Comparison of ENCODE assay signal across 8 cellular contexts in genomic region chr9:89919171-89919681, GRCh38.
A peak's percentile ranks its signal among the peaks of the same experiment; 100 is the strongest.
DNase-seq lines count a peak whose midpoint lies in the region; ATAC-seq and TF ChIP-seq lines count a peak whose summit lies in the region.

No MANE protein-coding gene starts in this region.

- ATAC-seq in GM21381 (IDR thresholded peaks at IDR 0.05; ENCODE audit: unreplicated experiment), result no peak
- ATAC-seq in GM18517 (IDR thresholded peaks at IDR 0.05; ENCODE audit: unreplicated experiment), result no peak
- no peak for ATAC-seq in HG03196 (IDR thresholded peaks at IDR 0.05; ENCODE audit: unreplicated experiment)

- TF ChIP-seq POLR2A in testis (IDR thresholded peaks at IDR 0.05), result no peak

- H3K4me1 ChIP-seq in testis, result peaks cover 15% of the 10 kb centered on the region

- no peak overlapping the region for H3K4me3 ChIP-seq in testis

- H3K4me1 Mint-ChIP-seq in activated T-helper 1 cell treated with anti-CD3 and anti-CD28 coated beads, Interleukin-12 subunit alpha, Interleukin-12 subunit beta, Interleukin-2, Interleukin-4 antibody, amounts not matched to agents 30 ng/mL and 10 ng/mL and 1 ng/mL, durations not matched to agents 14 hours and 24 hours and 36 hours (ENCODE audit: low read depth), result peaks cover 51% of the 10 kb centered on the region

- H3K36me3 ChIP-seq in testis (ENCODE audit: low read depth, missing control alignments), result no peaks in the 10 kb centered on the region

- H3K27ac Mint-ChIP-seq in activated T-helper 1 cell treated with anti-CD3 and anti-CD28 coated beads, Interleukin-12 subunit alpha, Interleukin-12 subunit beta, Interleukin-2, Interleukin-4 antibody, amounts not matched to agents 30 ng/mL and 10 ng/mL and 1 ng/mL, durations not matched to agents 14 hours and 24 hours and 36 hours, result no peak overlapping the region

- WGBS in testis, 2 donors, result 70 to 79% methylated on average over 12 of the region's 12 CpGs

- no peaks in the 10 kb centered on the region for H3K36me3 Mint-ChIP-seq in activated T-helper 1 cell treated with anti-CD3 and anti-CD28 coated beads, Interleukin-12 subunit alpha, Interleukin-12 subunit beta, Interleukin-2, Interleukin-4 antibody, amounts not matched to agents 30 ng/mL and 10 ng/mL and 1 ng/mL, durations not matched to agents 14 hours and 24 hours and 36 hours (ENCODE audit: low read depth)

- TF ChIP-seq CTCF in GM13976 (IDR thresholded peaks at IDR 0.05; ENCODE audit: borderline replicate concordance, control extremely low read depth, extremely low read depth, insufficient read depth, missing control alignments) (peak; percentile 63), testis (IDR thresholded peaks at IDR 0.05) (peak in 2 of 3 experiments; percentile 9 to 13)

- intact Hi-C loops in activated T-helper 1 cell treated with anti-CD3 and anti-CD28 coated beads, Interleukin-12 subunit alpha, Interleukin-12 subunit beta, Interleukin-2, Interleukin-4 antibody, amounts not matched to agents 30 ng/mL and 10 ng/mL and 1 ng/mL, durations not matched to agents 14 hours and 24 hours and 36 hours (cut with micrococcal nuclease), result loop anchor here (1.0 kb wide), 2 partner anchors 183 to 316 kb away; no protein-coding TSS in a partner anchor
- intact Hi-C loops in testis (cut with DNase I; ENCODE audit: low total_unique reads), result no loop called here

- no peaks in the 10 kb centered on the region for H3K9me3 Mint-ChIP-seq in activated T-helper 1 cell treated with anti-CD3 and anti-CD28 coated beads, Interleukin-12 subunit alpha, Interleukin-12 subunit beta, Interleukin-2, Interleukin-4 antibody, amounts not matched to agents 30 ng/mL and 10 ng/mL and 1 ng/mL, durations not matched to agents 14 hours and 24 hours and 36 hours

- no peak overlapping the region for H3K27ac ChIP-seq in testis

- H3K9me3 ChIP-seq in testis, result no peaks in the 10 kb centered on the region

- in situ Hi-C loops in GM13976 (cut with MboI; ENCODE audit: low sequenced_read_pairs, unreplicated experiment), result loop anchor here (10.0 kb wide), 1 partner anchor 314 kb away; the partner anchor contains the start of gene GADD45G

- peak overlapping the region; percentile 16 for H3K4me3 Mint-ChIP-seq in activated T-helper 1 cell treated with anti-CD3 and anti-CD28 coated beads, Interleukin-12 subunit alpha, Interleukin-12 subunit beta, Interleukin-2, Interleukin-4 antibody, amounts not matched to agents 30 ng/mL and 10 ng/mL and 1 ng/mL, durations not matched to agents 14 hours and 24 hours and 36 hours

- DNase-seq in GM13976 (ENCODE audit: low spot score) (peak; percentile 78), NAMALWA (ENCODE audit: low spot score) (peak; percentile 46), kidney tubule cell (ENCODE audit: low spot score) (peak; percentile 30), testis (peak; percentile 76)
- DNase-seq in activated T-helper 1 cell treated with anti-CD3 and anti-CD28 coated beads, Interleukin-12 subunit alpha, Interleukin-12 subunit beta, Interleukin-2, Interleukin-4 antibody, amounts not matched to agents 30 ng/mL and 10 ng/mL and 1 ng/mL, durations not matched to agents 14 hours and 24 hours and 36 hours (ENCODE audit: low spot score), result peak; percentile 41

- peaks cover 2% of the 10 kb centered on the region for H3K27me3 Mint-ChIP-seq in activated T-helper 1 cell treated with anti-CD3 and anti-CD28 coated beads, Interleukin-12 subunit alpha, Interleukin-12 subunit beta, Interleukin-2, Interleukin-4 antibody, amounts not matched to agents 30 ng/mL and 10 ng/mL and 1 ng/mL, durations not matched to agents 14 hours and 24 hours and 36 hours (ENCODE audit: insufficient read depth)

- H3K27me3 ChIP-seq in testis, result no peaks in the 10 kb centered on the region
